In genomic region chr4:173259310-173259709, GRCh38 we compare ENCODE assay signal across 28 cellular contexts.
A peak's percentile ranks its signal among the peaks of the same experiment; 100 is the strongest.
DNase-seq lines count a peak whose midpoint lies in the region; ATAC-seq and TF ChIP-seq lines count a peak whose summit lies in the region.
"Had no signal": no experiment of that assay in that cellular context is flagged by ENCODE, and none has a peak within 500 bp of the region (broad histone marks: within the 10 kb centered on the region; RNA-seq: fewer than 3 reads in every experiment).

No MANE protein-coding gene starts in this region.

- BruUV-seq in Panc1 (replicated peaks; lab: Mats Ljungman, UMichigan), result no TSS peak

- no peak for TF ChIP-seq POLR2A in gastrocnemius medialis (IDR thresholded peaks at IDR 0.05)

- H3K4me1 ChIP-seq in Panc1 (ENCODE audit: control insufficient read depth, insufficient read depth, low read length), result peaks cover 50% of the 10 kb centered on the region
- peaks cover 0 to under 1% of the 10 kb centered on the region in 2 donors for H3K4me1 ChIP-seq in gastrocnemius medialis

- H3K27ac Mint-ChIP-seq in endothelial cell (ENCODE audit: unreplicated experiment), result peak overlapping the region; percentile 8
- H3K27ac Mint-ChIP-seq in osteocyte (ENCODE audit: unreplicated experiment), result no peak overlapping the region
- H3K27ac Mint-ChIP-seq: activated B cell treated with CpG ODN at 0.5 μM for 24 hours; activated CD4-positive, alpha-beta T cell treated with anti-CD3 and anti-CD28 coated beads, Interleukin-2, amount 10 ng/mL, durations not matched to agents 7 days and 5 days; activated naive CD4-positive, alpha-beta T cell treated with anti-CD3 and anti-CD28 coated beads, Interleukin-2, amount 50 U/mL, for 72 hours; effector memory CD8-positive, alpha-beta T cell; stimulated activated memory B cell treated with anti-CD40 and anti-IgM and Interleukin-4, amounts not matched to agents 10 μg/mL and 1 μg/mL and 100 μg/mL, for 72 hours had no signal

- no peaks in the 10 kb centered on the region for H3K27me3 Mint-ChIP-seq in endothelial cell (ENCODE audit: unreplicated experiment)
- no peaks in the 10 kb centered on the region for H3K27me3 Mint-ChIP-seq in osteocyte (ENCODE audit: unreplicated experiment)
- H3K27me3 Mint-ChIP-seq: activated B cell treated with CpG ODN at 0.5 μM for 24 hours; activated CD4-positive, alpha-beta T cell treated with anti-CD3 and anti-CD28 coated beads, Interleukin-2, amount 10 ng/mL, durations not matched to agents 7 days and 5 days; effector memory CD8-positive, alpha-beta T cell; stimulated activated memory B cell treated with anti-CD40 and anti-IgM and Interleukin-4, amounts not matched to agents 10 μg/mL and 1 μg/mL and 100 μg/mL, for 72 hours had no signal

- H3K36me3 Mint-ChIP-seq in endothelial cell (ENCODE audit: low read depth, unreplicated experiment) (no peaks in the 10 kb centered on the region), osteocyte (ENCODE audit: unreplicated experiment) (no peaks in the 10 kb centered on the region)
- H3K36me3 Mint-ChIP-seq: activated naive CD4-positive, alpha-beta T cell treated with anti-CD3 and anti-CD28 coated beads, Interleukin-2, amount 50 U/mL, for 72 hours; natural killer cell had no signal

- H3K4me1 Mint-ChIP-seq in endothelial cell (ENCODE audit: unreplicated experiment) (peaks cover 36% of the 10 kb centered on the region), osteocyte (ENCODE audit: unreplicated experiment) (peaks cover 11% of the 10 kb centered on the region)

- POLR2A ChIA-PET in Panc1 (lab: Charles Lee), result no interaction called here

- H3K9me3 Mint-ChIP-seq in endothelial cell (ENCODE audit: unreplicated experiment) (no peaks in the 10 kb centered on the region), osteocyte (ENCODE audit: unreplicated experiment) (no peaks in the 10 kb centered on the region)
- H3K9me3 Mint-ChIP-seq: activated B cell treated with CpG ODN at 0.5 μM for 24 hours; activated CD4-positive, alpha-beta T cell treated with anti-CD3 and anti-CD28 coated beads, Interleukin-2, amount 10 ng/mL, durations not matched to agents 7 days and 5 days; activated naive CD4-positive, alpha-beta T cell treated with anti-CD3 and anti-CD28 coated beads, Interleukin-2, amount 50 U/mL, for 72 hours; effector memory CD8-positive, alpha-beta T cell; natural killer cell; stimulated activated memory B cell treated with anti-CD40 and anti-IgM and Interleukin-4, amounts not matched to agents 10 μg/mL and 1 μg/mL and 100 μg/mL, for 72 hours had no signal

- no peaks in the 10 kb centered on the region for H3K36me3 ChIP-seq in GM06990 (ENCODE audit: control insufficient read depth, insufficient read depth, low read length)
- H3K36me3 ChIP-seq in Panc1 (ENCODE audit: control insufficient read depth, insufficient read depth, low read length), result peaks cover 4% of the 10 kb centered on the region; the same call in 1 of the 2 replicates
- no peaks in the 10 kb centered on the region for H3K36me3 ChIP-seq in gastrocnemius medialis
- H3K36me3 ChIP-seq: cardiac muscle cell, upper lobe of left lung had no signal

- intact Hi-C loops in Panc1 (cut with micrococcal nuclease; ENCODE audit: unreplicated experiment) (loop anchor here (5.0 kb wide), 2 partner anchors 67 to 232 kb away; no protein-coding TSS in a partner anchor), gastrocnemius medialis (cut with DNase I; ENCODE audit: low total_unique reads) (loop anchor here (5.0 kb wide), 1 partner anchor 92 kb away; the partner anchor contains the start of gene GALNT7)

- no peaks in the 10 kb centered on the region for H3K27me3 ChIP-seq in GM06990 (replicated peaks; ENCODE audit: control insufficient read depth, insufficient read depth, low read length)
- H3K27me3 ChIP-seq in Panc1 (ENCODE audit: control insufficient read depth, insufficient read depth, low read length), result no peaks in the 10 kb centered on the region
- H3K27me3 ChIP-seq in gastrocnemius medialis, result peaks cover 0 to 2% (median 0%) of the 10 kb centered on the region in 3 donors
- H3K27me3 ChIP-seq: cardiac muscle cell, upper lobe of left lung had no signal

- H3K4me3 ChIP-seq in GM06990 (replicated peaks; ENCODE audit: low read depth, low read length), result no peak overlapping the region
- no peak overlapping the region for H3K4me3 ChIP-seq in Panc1 (ENCODE audit: low read depth in 2 of 2, low read length in 2 of 2)
- no peak overlapping the region for H3K4me3 ChIP-seq in gastrocnemius medialis
- H3K4me3 ChIP-seq: cardiac muscle cell, coronary artery, mucosa of descending colon, upper lobe of left lung had no signal

- no peak overlapping the region for H3K4me3 Mint-ChIP-seq in endothelial cell (ENCODE audit: unreplicated experiment)
- no peak overlapping the region for H3K4me3 Mint-ChIP-seq in osteocyte (ENCODE audit: unreplicated experiment)
- H3K4me3 Mint-ChIP-seq: activated B cell treated with CpG ODN at 0.5 μM for 24 hours; activated CD4-positive, alpha-beta T cell treated with anti-CD3 and anti-CD28 coated beads, Interleukin-2, amount 10 ng/mL, durations not matched to agents 7 days and 5 days; effector memory CD8-positive, alpha-beta T cell; natural killer cell; stimulated activated memory B cell treated with anti-CD40 and anti-IgM and Interleukin-4, amounts not matched to agents 10 μg/mL and 1 μg/mL and 100 μg/mL, for 72 hours had no signal

- CTCF ChIA-PET in Panc1 (lab: Charles Lee), result no interaction called here

- DNase-seq in GM06990 (ENCODE audit: extremely low read depth, insufficient read length) (no peak), Panc1 (ENCODE audit: low read depth, low spot score) (no peak), endothelial cell (ENCODE audit: low spot score) (no peak), osteocyte (ENCODE audit: extremely low spot score, unreplicated experiment) (no peak), SIG-M5 (lab: John Stamatoyannopoulos, UW) (no peak), gastrocnemius medialis (no peak)
- DNase-seq in stimulated activated CD4-positive, alpha-beta T cell treated with anti-CD3 and anti-CD28 coated beads, Interleukin-4, amount 100 ng/mL, for 4 hours, result no peak
- DNase-seq in stimulated activated naive CD4-positive, alpha-beta T cell (lab: John Stamatoyannopoulos, UW), result no peak
- DNase-seq: activated B cell treated with CpG ODN at 0.5 μM for 24 hours; activated CD4-positive, alpha-beta T cell treated with anti-CD3 and anti-CD28 coated beads, Interleukin-2, amount 10 ng/mL, durations not matched to agents 7 days and 5 days; activated effector memory CD4-positive, alpha-beta T cell treated with Interleukin-2 at 50 U/mL for 16 hours; amygdala; effector memory CD8-positive, alpha-beta T cell; left colon; mammary epithelial cell; mucosa of descending colon; natural killer cell; NCI-H146; NCI-H2107; stimulated activated CD4-positive, alpha-beta T cell treated with anti-CD3 and anti-CD28 coated beads, Interleukin-15, amount 100 ng/mL, for 24 hours; T-helper 1 cell; upper lobe of left lung had no signal

- H3K9me3 ChIP-seq in Panc1 (ENCODE audit: control insufficient read depth, insufficient read depth, low read depth, low read length), result no peaks in the 10 kb centered on the region
- H3K9me3 ChIP-seq in gastrocnemius medialis, result no peaks in the 10 kb centered on the region
- H3K9me3 ChIP-seq: mucosa of descending colon, upper lobe of left lung had no signal

- ATAC-seq in Panc1 (no peak), gastrocnemius medialis (no peak)
- ATAC-seq: activated naive CD4-positive, alpha-beta T cell treated with anti-CD3 and anti-CD28 coated beads, Interleukin-2, amount 50 U/mL, for 72 hours; effector memory CD8-positive, alpha-beta T cell; esophagus mucosa; left colon; mucosa of descending colon; natural killer cell; stimulated activated memory B cell treated with anti-CD40 and anti-IgM and Interleukin-4, amounts not matched to agents 10 μg/mL and 1 μg/mL and 100 μg/mL, for 72 hours had no signal

- in situ Hi-C loops in Panc1 (cut with HindIII; ENCODE audit: low pct_unique_long_range_greater_than_20kb, low sequenced_read_pairs) (loop anchor here (25.0 kb wide), 1 partner anchor 97 kb away; the partner anchor contains the start of gene GALNT7), gastrocnemius medialis (cut with MboI; ENCODE audit: low sequenced_read_pairs in 4 of 4) (loop anchor here (5.0 to 10.0 kb wide), 4 partner anchors 232 to 255 kb away; no protein-coding TSS in a partner anchor)

- TF ChIP-seq CTCF in GM06990 (IDR thresholded peaks at IDR 0.05; ENCODE audit: insufficient read depth, low read length, poor library complexity, severe bottlenecking), result peak; percentile 7
- TF ChIP-seq CTCF in Panc1 (IDR thresholded peaks at IDR 0.05), result no peak
- peak; percentile 46 for TF ChIP-seq CTCF in endothelial cell (IDR thresholded peaks at IDR 0.05; ENCODE audit: unreplicated experiment)
- peak; percentile 19 for TF ChIP-seq CTCF in osteocyte (IDR thresholded peaks at IDR 0.05)
- no peak for TF ChIP-seq CTCF in gastrocnemius medialis (IDR thresholded peaks at IDR 0.05 in 4 of 5, conservative IDR thresholded peaks at IDR 0.05 in 1 of 5)

- H3K27ac ChIP-seq in Panc1 (ENCODE audit: low read length), result peak overlapping the region; percentile 98
- H3K27ac ChIP-seq in gastrocnemius medialis, result no peak overlapping the region
- H3K27ac ChIP-seq: cardiac muscle cell, coronary artery, RWPE1, upper lobe of left lung had no signal

Comparison
In these comparisons a context has a peak if more than half of its experiments do, and no peak if none do; other contexts are left out.
1. CTCF ChIP-seq: peak in GM06990 (single experiment), endothelial cell (single experiment) and osteocyte (single experiment); none in Panc1 (single experiment) and gastrocnemius medialis (0 of 5).